Comparison of ENCODE assay signal across 2 cellular contexts in genomic region chr20:3896302-3896701, GRCh38.
TF ChIP-seq lines count a peak whose summit lies in the region.

No MANE protein-coding gene starts in this region.

TF ChIP-seq in GM12878, 131 proteins besides CTCF, POLR2A, EP300 and RAD21:
- 0 out of 2 replicates have a peak, but pooled peaks have one; percentile 6 for TF ChIP-seq MLLT1 (IDR thresholded peaks at IDR 0.05)
- no peak for TF ChIP-seq NR2C1 (IDR thresholded peaks at IDR 0.05)
- no peak for TF ChIP-seq RELA (IDR thresholded peaks at IDR 0.05; ENCODE audit: borderline replicate concordance, partially characterized antibody)

TF ChIP-seq in HepG2, 621 proteins besides CTCF, POLR2A, EP300 and RAD21:
- TF ChIP-seq ZNF510 (CRISPR knock-in tag; IDR thresholded peaks at IDR 0.05; ENCODE audit: low read depth) (no peak), ZNF232 (CRISPR knock-in tag; IDR thresholded peaks at IDR 0.05; ENCODE audit: borderline replicate concordance) (no peak), CEBPB (IDR thresholded peaks at IDR 0.05; ENCODE audit: borderline replicate concordance, low read depth, low read length) (peak; percentile 27; the same call in 1 of the 2 replicates)
